Comparison of ENCODE assay signal across 18 cellular contexts in genomic region chr18:23531912-23532311, GRCh38. TPM values are rescaled to one million over a fixed set of nuclear protein-coding genes. Genes with fewer than 3 reads are reported as not detected.
A peak's percentile ranks its signal among the peaks of the same experiment; 100 is the strongest.
DNase-seq lines count a peak whose midpoint lies in the region; ATAC-seq, FAIRE-seq and TF ChIP-seq lines count a peak whose summit lies in the region.
"Had no signal": no experiment of that assay in that cellular context is flagged by ENCODE, and none has a peak within 500 bp of the region (broad histone marks: within the 10 kb centered on the region; RNA-seq: fewer than 3 reads in every experiment).

No MANE protein-coding gene starts in this region.

- no peak overlapping the region for H3K4me2 ChIP-seq in osteoblast (ENCODE audit: insufficient read depth, low read length)
- H3K4me2 ChIP-seq: GM23338 had no signal

- no peak overlapping the region for H3K4me3 ChIP-seq in heart left ventricle
- H3K4me3 ChIP-seq in osteoblast (ENCODE audit: insufficient read depth, low read length), result no peak overlapping the region
- H3K4me3 ChIP-seq: GM23338 had no signal

- H4K20me1 ChIP-seq in osteoblast (ENCODE audit: insufficient read depth, low read length), result no peaks in the 10 kb centered on the region

- H3K9me3 ChIP-seq in heart left ventricle (no peaks in the 10 kb centered on the region), osteoblast (ENCODE audit: low read depth, low read length) (no peaks in the 10 kb centered on the region)

- peaks cover 6% of the 10 kb centered on the region for H3K36me3 Mint-ChIP-seq in glutamatergic neuron (ENCODE audit: unreplicated experiment)
- peaks cover 100% of the 10 kb centered on the region for H3K36me3 Mint-ChIP-seq in stimulated activated effector memory CD8-positive, alpha-beta T cell treated with anti-CD3 and anti-CD28 coated beads, Interleukin-12 subunit alpha, Interleukin-12 subunit beta, amount 100 ng/mL, for 72 hours

- CTCF ChIA-PET in RWPE1 (lab: Yijun Ruan, JAX), result interaction anchor here (0.6 kb wide), 1 partner anchor 718 kb away, joined by 3 read pairs; no protein-coding TSS in a partner anchor

- H3K79me2 ChIP-seq in osteoblast (ENCODE audit: insufficient read depth, low read length), result peaks cover 3% of the 10 kb centered on the region

- TF ChIP-seq CTCF in heart left ventricle (IDR thresholded peaks at IDR 0.05) (no peak), RWPE1 (conservative IDR thresholded peaks at IDR 0.05; ENCODE audit: low read depth) (no peak), glutamatergic neuron (IDR thresholded peaks at IDR 0.05; ENCODE audit: partially characterized antibody, unreplicated experiment) (no peak), osteoblast (IDR thresholded peaks at IDR 0.05; ENCODE audit: extremely low read depth, low read depth, low read length) (no peak)

- intact Hi-C loops in heart left ventricle (cut with DNase I), result loop anchor here in 1 of 10 donors (10.0 kb wide), 1 partner anchor 283 kb away; no protein-coding TSS in a partner anchor
- intact Hi-C loops in cardiac septum (cut with DNase I), result no loop called here

- H3K4me3 Mint-ChIP-seq in glutamatergic neuron (ENCODE audit: unreplicated experiment), result peak overlapping the region; percentile 57
- H3K4me3 Mint-ChIP-seq in stimulated activated effector memory CD8-positive, alpha-beta T cell treated with anti-CD3 and anti-CD28 coated beads, Interleukin-12 subunit alpha, Interleukin-12 subunit beta, amount 100 ng/mL, for 72 hours, result no peak overlapping the region
- H3K4me3 Mint-ChIP-seq: CD8-positive, alpha-beta memory T cell; GM23338 had no signal

- peak in 3 of 4 donors; percentile 5 to 38 (median 28) for ATAC-seq in heart left ventricle
- ATAC-seq in stimulated activated effector memory CD8-positive, alpha-beta T cell treated with anti-CD3 and anti-CD28 coated beads, Interleukin-12 subunit alpha, Interleukin-12 subunit beta, amount 100 ng/mL, for 72 hours, result no peak
- ATAC-seq: GM23338 had no signal

- H3K27me3 ChIP-seq in heart left ventricle (no peaks in the 10 kb centered on the region), osteoblast (ENCODE audit: insufficient read depth, low read length) (no peaks in the 10 kb centered on the region)

- H3K27ac ChIP-seq in heart left ventricle (no peak overlapping the region), RWPE1 (0 out of 2 replicates have a peak overlapping the region, but pooled peaks have one; percentile 4), osteoblast (ENCODE audit: low read depth, low read length) (no peak overlapping the region)

- TF ChIP-seq POLR2A in heart left ventricle (IDR thresholded peaks at IDR 0.05) (no peak), H54 (IDR thresholded peaks at IDR 0.05; ENCODE audit: low read depth, low read length) (no peak)

- H3K9me3 Mint-ChIP-seq in glutamatergic neuron (ENCODE audit: unreplicated experiment), result no peaks in the 10 kb centered on the region
- H3K9me3 Mint-ChIP-seq in stimulated activated effector memory CD8-positive, alpha-beta T cell treated with anti-CD3 and anti-CD28 coated beads, Interleukin-12 subunit alpha, Interleukin-12 subunit beta, amount 100 ng/mL, for 72 hours, result no peaks in the 10 kb centered on the region
- H3K9me3 Mint-ChIP-seq: CD8-positive, alpha-beta memory T cell; GM23338 had no signal

- peaks cover 0 to 28% (median 0%) of the 10 kb centered on the region in 12 donors for H3K4me1 ChIP-seq in heart left ventricle
- H3K4me1 ChIP-seq in osteoblast (ENCODE audit: insufficient read depth, low read length), result peaks cover 23% of the 10 kb centered on the region

- peak overlapping the region; percentile 95 for H3K27ac Mint-ChIP-seq in glutamatergic neuron (ENCODE audit: unreplicated experiment)
- peak overlapping the region; percentile 80 for H3K27ac Mint-ChIP-seq in stimulated activated effector memory CD8-positive, alpha-beta T cell treated with anti-CD3 and anti-CD28 coated beads, Interleukin-12 subunit alpha, Interleukin-12 subunit beta, amount 100 ng/mL, for 72 hours
- H3K27ac Mint-ChIP-seq: GM23338 had no signal

- H3K4me1 Mint-ChIP-seq in glutamatergic neuron (ENCODE audit: low read depth, unreplicated experiment), result peaks cover 21% of the 10 kb centered on the region
- H3K4me1 Mint-ChIP-seq in stimulated activated effector memory CD8-positive, alpha-beta T cell treated with anti-CD3 and anti-CD28 coated beads, Interleukin-12 subunit alpha, Interleukin-12 subunit beta, amount 100 ng/mL, for 72 hours, result peaks cover 12% of the 10 kb centered on the region
- H3K4me1 Mint-ChIP-seq: CD8-positive, alpha-beta memory T cell; GM23338 had no signal

- DNase-seq in heart left ventricle, result no peak
- DNase-seq in cardiac septum (ENCODE audit: low spot score), result no peak
- no peak for DNase-seq in RWPE1 (ENCODE audit: low spot score)
- DNase-seq in glutamatergic neuron, result no peak
- DNase-seq in stimulated activated effector memory CD8-positive, alpha-beta T cell treated with anti-CD3 and anti-CD28 coated beads, Interleukin-12 subunit alpha, Interleukin-12 subunit beta, amount 100 ng/mL, for 72 hours (ENCODE audit: low spot score in 2 of 2), result no peak
- DNase-seq in H54 (ENCODE audit: insufficient read length, low spot score), result no peak
- no peak for DNase-seq in NCI-H2081 treated with DMSO at 0.1 percent for 48 hours (lab: John Stamatoyannopoulos, UW)
- no peak for DNase-seq in osteoblast (ENCODE audit: insufficient read length, low spot score, missing footprints)
- DNase-seq: AML-193; CD8-positive, alpha-beta memory T cell; GF-D8; NCI-H1436 treated with DMSO at 0.1 percent for 48 hours; NCI-H226; NCI-H69; NK-92 treated with Interleukin-12 subunit alpha and Interleukin-12 subunit beta, amount 100 ng/mL, for 24 hours; OCI-M1 had no signal

- no peak for FAIRE-seq in H54 (lab: Jason Lieb, UNC)
- FAIRE-seq: HTR-8/SVneo had no signal

- H2AFZ ChIP-seq in osteoblast (ENCODE audit: low read length), result no peak overlapping the region
- H2AFZ ChIP-seq: GM23338 had no signal

- H3K27me3 Mint-ChIP-seq in glutamatergic neuron (ENCODE audit: unreplicated experiment), result peaks cover 2% of the 10 kb centered on the region
- H3K27me3 Mint-ChIP-seq: CD8-positive, alpha-beta memory T cell had no signal

- H3K36me3 ChIP-seq in heart left ventricle (peaks cover 0 to 100% (median 100%) of the 10 kb centered on the region in 9 donors), osteoblast (ENCODE audit: insufficient read depth, low read length) (peaks cover 88% of the 10 kb centered on the region)

- 79 to 90% (median 88%) methylated on average over 13 of the region's 13 CpGs for WGBS in heart left ventricle, 4 donors

- POLR2A ChIA-PET in RWPE1 (lab: Yijun Ruan, JAX; ENCODE audit: low non-redundant PET), result no interaction called here

RNA-seq across cellular contexts. Expression of gene RMC1, which starts 28.6 kb away (rescaled TPM):
- total RNA-seq in heart left ventricle (10 to 100 TPM; 12.2 to 24.2 (median 17.3) TPM), cardiac septum (18.1 TPM), glutamatergic neuron (ENCODE audit: unreplicated experiment) (28.5 TPM), osteoblast (22.8 and 26.2 TPM in 2 replicates)
- 10 to 100 TPM; 24.9 to 27.8 TPM for polyA plus RNA-seq in heart left ventricle

RNA-seq across cellular contexts. Expression of gene NPC1, which starts 54.4 kb away (rescaled TPM):
- total RNA-seq in heart left ventricle (10 to 100 TPM; 10.2 to 42.7 (median 16.8) TPM), cardiac septum (16.0 TPM), glutamatergic neuron (ENCODE audit: unreplicated experiment) (44.8 TPM), osteoblast (136 and 254 TPM in 2 replicates)
- 10 to 100 TPM in 1 of 2 donors, 1 to 10 TPM in 1; 7.8 to 38.8 TPM for polyA plus RNA-seq in heart left ventricle
